22 cellular contexts compared by ENCODE assay signal in the genomic region with DNA sequence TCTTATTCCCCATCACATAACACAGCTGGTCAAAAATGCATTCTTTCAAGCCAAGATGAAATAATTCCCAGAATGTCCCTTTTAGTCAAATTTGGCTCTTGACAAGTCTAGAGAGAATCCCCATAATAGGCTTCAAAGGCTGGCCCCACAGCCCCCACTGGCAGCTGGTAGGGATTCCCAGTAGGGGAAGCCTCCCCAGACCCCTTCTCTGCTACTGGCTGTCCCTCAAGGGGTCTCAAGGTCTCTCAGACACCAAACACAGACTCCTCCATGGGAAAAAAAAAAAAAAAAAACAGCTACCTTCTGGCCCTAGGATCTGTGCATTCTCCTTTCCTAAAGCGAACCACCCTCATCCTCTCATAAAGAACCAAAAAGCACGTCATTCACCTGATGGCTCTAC.
"Had no signal": no experiment of that assay in that cellular context is flagged by ENCODE, and none has a peak within 500 bp of the region (broad histone marks: within the 10 kb centered on the region; RNA-seq: fewer than 3 reads in every experiment).

No MANE protein-coding gene starts in this region.

- H3K27ac ChIP-seq: colonic mucosa, dorsolateral prefrontal cortex, epithelial cell of prostate, foreskin keratinocyte, gastroesophageal sphincter, heart left ventricle, hepatocyte, lower lobe of right lung had no signal

- H3K36me3 ChIP-seq: colonic mucosa, gastroesophageal sphincter, heart left ventricle, lower lobe of right lung had no signal

- H3K27me3 ChIP-seq: colonic mucosa, dorsolateral prefrontal cortex, foreskin keratinocyte, gastroesophageal sphincter, heart left ventricle, hepatocyte had no signal

- H3K4me1 Mint-ChIP-seq: central memory CD8-positive, alpha-beta T cell; immature natural killer cell had no signal

- H3K4me3 ChIP-seq: colonic mucosa, dorsolateral prefrontal cortex, gastroesophageal sphincter, heart left ventricle, hepatocyte, lower lobe of right lung, mucosa of descending colon had no signal

- ATAC-seq: esophagus mucosa, foreskin keratinocyte, gastroesophageal sphincter, left cardiac atrium, left ventricle myocardium superior, lower lobe of right lung, mucosa of descending colon had no signal

- H3K4me1 ChIP-seq: colonic mucosa, foreskin keratinocyte, gastroesophageal sphincter, heart left ventricle, lower lobe of right lung had no signal

- DNase-seq: cerebellar nuclear complex; colonic mucosa; dermis blood vessel endothelial cell; dorsolateral prefrontal cortex; effector CD4-positive, alpha-beta T cell; effector memory CD4-positive, alpha-beta T cell; erythroblast; foreskin keratinocyte; heart left ventricle; hypothalamus; immature natural killer cell; left cardiac atrium; left ventricle myocardium superior; lower lobe of right lung; mesenchymal stem cell; mucosa of descending colon had no signal

- H3K9me3 ChIP-seq: colonic mucosa, gastroesophageal sphincter, heart left ventricle, lower lobe of right lung, mucosa of descending colon had no signal

- H3K9me3 Mint-ChIP-seq: central memory CD8-positive, alpha-beta T cell; immature natural killer cell; mesothelial cell of epicardium had no signal

- H3K27ac Mint-ChIP-seq: immature natural killer cell, mesothelial cell of epicardium had no signal

- H3K36me3 Mint-ChIP-seq: immature natural killer cell, mesothelial cell of epicardium had no signal

- H3K4me3 Mint-ChIP-seq: central memory CD8-positive, alpha-beta T cell; immature natural killer cell; mesothelial cell of epicardium had no signal
